Comparison of ENCODE assay signal across 19 cellular contexts in genomic region chr6:143395699-143396098, GRCh38. TPM values are rescaled to one million over a fixed set of nuclear protein-coding genes. Genes with fewer than 3 reads are reported as not detected.
DNase-seq lines count a peak whose midpoint lies in the region; FAIRE-seq and TF ChIP-seq lines count a peak whose summit lies in the region.
"Had no signal": no experiment of that assay in that cellular context is flagged by ENCODE, and none has a peak within 500 bp of the region (broad histone marks: within the 10 kb centered on the region; RNA-seq: fewer than 3 reads in every experiment).

No MANE protein-coding gene starts in this region.

- H3K4me3 ChIP-seq in breast epithelium (no peak overlapping the region), PC-9 (no peak overlapping the region), mammary epithelial cell (replicated peaks in 1 of 3; ENCODE audit: insufficient read depth in 1 of 3, low read depth in 2 of 3, low read length in 3 of 3) (no peak overlapping the region), keratinocyte (ENCODE audit: control insufficient read depth in 2 of 3, extremely low read depth in 1 of 3, insufficient read depth in 2 of 3, low read depth in 1 of 3, low read length in 3 of 3) (no peak overlapping the region), brain microvascular endothelial cell (ENCODE audit: low read depth, low read length) (no peak overlapping the region)
- H3K4me3 ChIP-seq in CD4-positive, alpha-beta memory T cell (ENCODE audit: low read length in 2 of 2): no peak overlapping the region
- H3K4me3 ChIP-seq: A549, BLaER1 had no signal

- no peaks in the 10 kb centered on the region for H3K36me3 ChIP-seq in breast epithelium
- H3K36me3 ChIP-seq in PC-9 (ENCODE audit: low read depth): no peaks in the 10 kb centered on the region
- no peaks in the 10 kb centered on the region for H3K36me3 ChIP-seq in mammary epithelial cell (ENCODE audit: insufficient read depth, low read length)
- H3K36me3 ChIP-seq in keratinocyte (ENCODE audit: control insufficient read depth in 2 of 2, extremely low read depth in 1 of 2, insufficient read depth in 2 of 2, low read length in 2 of 2): no peaks in the 10 kb centered on the region
- H3K36me3 ChIP-seq in CD4-positive, alpha-beta memory T cell (ENCODE audit: insufficient read depth, low read length): no peaks in the 10 kb centered on the region
- H3K36me3 ChIP-seq in brain microvascular endothelial cell (replicated peaks): no peaks in the 10 kb centered on the region
- H3K36me3 ChIP-seq: BLaER1 had no signal

- peaks cover 29% of the 10 kb centered on the region for H3F3A ChIP-seq in PC-9 (ENCODE audit: insufficient read depth, low read depth)

- peaks cover 0 to 6% of the 10 kb centered on the region in 2 donors for H3K4me1 ChIP-seq in breast epithelium
- H3K4me1 ChIP-seq in PC-9 (replicated peaks; ENCODE audit: insufficient read depth): peaks cover 54% of the 10 kb centered on the region
- peaks cover 46% of the 10 kb centered on the region for H3K4me1 ChIP-seq in mammary epithelial cell (ENCODE audit: insufficient read depth, low read length)
- peaks cover 40% of the 10 kb centered on the region for H3K4me1 ChIP-seq in keratinocyte (ENCODE audit: control insufficient read depth, extremely low read depth, insufficient read depth, low read length)
- H3K4me1 ChIP-seq in CD4-positive, alpha-beta memory T cell (ENCODE audit: insufficient read depth, low read length): peaks cover 17% of the 10 kb centered on the region

- in situ Hi-C loops in mammary epithelial cell (cut with MboI; ENCODE audit: low sequenced_read_pairs in 2 of 2) (no loop called here), brain microvascular endothelial cell (cut with HindIII; ENCODE audit: low pct_ligation_motif_present, low sequenced_read_pairs) (no loop called here)

- CTCF ChIA-PET in MCF 10A (lab: Yijun Ruan, JAX): interaction anchor here (0.5 to 2.8 kb wide), 8 partner anchors 23 to 163 kb away, joined by 3 to 22 read pairs (median 8); no protein-coding TSS in a partner anchor
- CTCF ChIA-PET in PC-9 (lab: Charles Lee): no interaction called here
- CTCF ChIA-PET in mammary epithelial cell (lab: Charles Lee; ENCODE audit: low non-redundant PET): no interaction called here
- CTCF ChIA-PET in CD4-positive, alpha-beta memory T cell (lab: Charles Lee; ENCODE audit: partially characterized antibody): interaction anchor here (1.1 kb wide), 1 partner anchor 544 kb away, joined by 3 read pairs; no protein-coding TSS in a partner anchor

- no peaks in the 10 kb centered on the region for H3K9me1 ChIP-seq in keratinocyte (ENCODE audit: control insufficient read depth, extremely low read depth, insufficient read depth, low read length)

- peak overlapping the region; percentile 100 for H3K27ac Mint-ChIP-seq in MCF 10A (ENCODE audit: low read depth, unreplicated experiment)
- H3K27ac Mint-ChIP-seq in CD4-positive, alpha-beta memory T cell: no peak overlapping the region
- H3K27ac Mint-ChIP-seq in activated T-helper 1 cell treated with anti-CD3 and anti-CD28 coated beads, Interleukin-12 subunit alpha, Interleukin-12 subunit beta, Interleukin-2, Interleukin-4 antibody, amounts not matched to agents 30 ng/mL and 10 ng/mL and 1 ng/mL, durations not matched to agents 14 hours and 24 hours and 36 hours: no peak overlapping the region
- H3K27ac Mint-ChIP-seq: CD14-positive monocyte had no signal

- H4K20me1 ChIP-seq in PC-9 (ENCODE audit: insufficient read depth): no peaks in the 10 kb centered on the region
- H4K20me1 ChIP-seq in mammary epithelial cell (ENCODE audit: insufficient read depth, low read length): no peaks in the 10 kb centered on the region
- H4K20me1 ChIP-seq in keratinocyte (ENCODE audit: control insufficient read depth, extremely low read depth, insufficient read depth, low read length): no peaks in the 10 kb centered on the region
- H4K20me1 ChIP-seq: BLaER1 had no signal

- H3K4me3 Mint-ChIP-seq in MCF 10A (ENCODE audit: unreplicated experiment): no peak overlapping the region
- no peak overlapping the region for H3K4me3 Mint-ChIP-seq in CD4-positive, alpha-beta memory T cell
- no peak overlapping the region for H3K4me3 Mint-ChIP-seq in activated T-helper 1 cell treated with anti-CD3 and anti-CD28 coated beads, Interleukin-12 subunit alpha, Interleukin-12 subunit beta, Interleukin-2, Interleukin-4 antibody, amounts not matched to agents 30 ng/mL and 10 ng/mL and 1 ng/mL, durations not matched to agents 14 hours and 24 hours and 36 hours
- H3K4me3 Mint-ChIP-seq: CD14-positive monocyte; CD8-positive, alpha-beta T cell; H9 had no signal

- H3K79me2 ChIP-seq in PC-9 (ENCODE audit: low read depth) (no peaks in the 10 kb centered on the region), mammary epithelial cell (ENCODE audit: insufficient read depth, low read length) (no peaks in the 10 kb centered on the region), keratinocyte (ENCODE audit: control insufficient read depth, insufficient read depth, low read length) (no peaks in the 10 kb centered on the region)

- FAIRE-seq in keratinocyte (lab: Jason Lieb, UNC): no peak
- FAIRE-seq: A549, H1 had no signal

- H3K27me3 Mint-ChIP-seq in MCF 10A (ENCODE audit: insufficient read depth, unreplicated experiment): no peaks in the 10 kb centered on the region
- peaks cover 0 to 2% of the 10 kb centered on the region in 2 donors for H3K27me3 Mint-ChIP-seq in CD4-positive, alpha-beta memory T cell
- peaks cover 4% of the 10 kb centered on the region for H3K27me3 Mint-ChIP-seq in activated T-helper 1 cell treated with anti-CD3 and anti-CD28 coated beads, Interleukin-12 subunit alpha, Interleukin-12 subunit beta, Interleukin-2, Interleukin-4 antibody, amounts not matched to agents 30 ng/mL and 10 ng/mL and 1 ng/mL, durations not matched to agents 14 hours and 24 hours and 36 hours (ENCODE audit: insufficient read depth)

- peaks cover 57% of the 10 kb centered on the region for H3K4me1 Mint-ChIP-seq in MCF 10A (ENCODE audit: insufficient read depth, unreplicated experiment)
- peaks cover 16 to 43% (median 31%) of the 10 kb centered on the region in 4 donors for H3K4me1 Mint-ChIP-seq in CD4-positive, alpha-beta memory T cell
- peaks cover 11% of the 10 kb centered on the region for H3K4me1 Mint-ChIP-seq in activated T-helper 1 cell treated with anti-CD3 and anti-CD28 coated beads, Interleukin-12 subunit alpha, Interleukin-12 subunit beta, Interleukin-2, Interleukin-4 antibody, amounts not matched to agents 30 ng/mL and 10 ng/mL and 1 ng/mL, durations not matched to agents 14 hours and 24 hours and 36 hours (ENCODE audit: low read depth)

- intact Hi-C loops in MCF 10A (cut with micrococcal nuclease): no loop called here
- intact Hi-C loops in breast epithelium (cut with DNase I; ENCODE audit: low total_unique reads): no loop called here
- intact Hi-C loops in PC-9 (cut with micrococcal nuclease; ENCODE audit: unreplicated experiment): loop anchor here (2.0 kb wide), 1 partner anchor 31 kb away; no protein-coding TSS in a partner anchor
- intact Hi-C loops in mammary epithelial cell (cut with micrococcal nuclease): loop anchor here (2.0 kb wide), 2 partner anchors 31 to 125 kb away; no protein-coding TSS in a partner anchor
- intact Hi-C loops in CD4-positive, alpha-beta memory T cell (cut with micrococcal nuclease): no loop called here
- intact Hi-C loops in activated T-helper 1 cell treated with anti-CD3 and anti-CD28 coated beads, Interleukin-12 subunit alpha, Interleukin-12 subunit beta, Interleukin-2, Interleukin-4 antibody, amounts not matched to agents 30 ng/mL and 10 ng/mL and 1 ng/mL, durations not matched to agents 14 hours and 24 hours and 36 hours (cut with micrococcal nuclease): no loop called here

- H2AFZ ChIP-seq in PC-9 (no peak overlapping the region), mammary epithelial cell (ENCODE audit: low read depth, low read length) (peak overlapping the region; percentile 7), keratinocyte (ENCODE audit: control insufficient read depth, low read length) (no peak overlapping the region)

- H3K9me3 ChIP-seq in breast epithelium (no peaks in the 10 kb centered on the region), PC-9 (ENCODE audit: insufficient read depth, low read depth) (no peaks in the 10 kb centered on the region), mammary epithelial cell (replicated peaks; ENCODE audit: insufficient read depth, low read length) (no peaks in the 10 kb centered on the region), keratinocyte (ENCODE audit: control insufficient read depth, low read depth, low read length) (no peaks in the 10 kb centered on the region)
- no peaks in the 10 kb centered on the region for H3K9me3 ChIP-seq in CD4-positive, alpha-beta memory T cell (ENCODE audit: control insufficient read depth in 1 of 2, low read length in 2 of 2)
- H3K9me3 ChIP-seq: A549, BLaER1 had no signal

- peaks cover 7% of the 10 kb centered on the region for H3K9me3 Mint-ChIP-seq in MCF 10A (ENCODE audit: unreplicated experiment)
- no peaks in the 10 kb centered on the region for H3K9me3 Mint-ChIP-seq in CD4-positive, alpha-beta memory T cell
- no peaks in the 10 kb centered on the region for H3K9me3 Mint-ChIP-seq in activated T-helper 1 cell treated with anti-CD3 and anti-CD28 coated beads, Interleukin-12 subunit alpha, Interleukin-12 subunit beta, Interleukin-2, Interleukin-4 antibody, amounts not matched to agents 30 ng/mL and 10 ng/mL and 1 ng/mL, durations not matched to agents 14 hours and 24 hours and 36 hours
- H3K9me3 Mint-ChIP-seq: CD8-positive, alpha-beta T cell; H9 had no signal

- POLR2A ChIA-PET in MCF 10A (lab: Yijun Ruan, JAX): interaction anchor here (0.5 to 9.6 kb wide), 20 partner anchors 9 to 568 kb away, joined by 3 to 402 read pairs (median 5); partner anchors contain the start of genes ADAT2, AIG1, HIVEP2 and PEX3
- POLR2A ChIA-PET in PC-9 (lab: Charles Lee; ENCODE audit: unreplicated experiment): no interaction called here
- POLR2A ChIA-PET in CD4-positive, alpha-beta memory T cell (lab: Charles Lee; ENCODE audit: partially characterized antibody): no interaction called here

- H3K4me2 ChIP-seq in PC-9: peak overlapping the region; percentile 66; the same call in 1 of the 2 replicates
- no peak overlapping the region for H3K4me2 ChIP-seq in mammary epithelial cell (ENCODE audit: insufficient read depth, low read depth, low read length)
- H3K4me2 ChIP-seq in keratinocyte (ENCODE audit: control insufficient read depth, extremely low read depth, insufficient read depth, low read depth, low read length): no peak overlapping the region
- H3K4me2 ChIP-seq: BLaER1 had no signal

- no peaks in the 10 kb centered on the region for H3K9me2 ChIP-seq in PC-9 (ENCODE audit: insufficient read depth)

- H3K27me3 ChIP-seq in breast epithelium: no peaks in the 10 kb centered on the region
- no peaks in the 10 kb centered on the region for H3K27me3 ChIP-seq in PC-9 (ENCODE audit: insufficient read depth, low read depth)
- H3K27me3 ChIP-seq in mammary epithelial cell (ENCODE audit: insufficient read depth, low read length): no peaks in the 10 kb centered on the region
- no peaks in the 10 kb centered on the region for H3K27me3 ChIP-seq in keratinocyte (ENCODE audit: control insufficient read depth, extremely low read depth, insufficient read depth, low read length)
- no peaks in the 10 kb centered on the region for H3K27me3 ChIP-seq in CD4-positive, alpha-beta memory T cell (ENCODE audit: insufficient read depth, low read length)
- H3K27me3 ChIP-seq in brain microvascular endothelial cell (replicated peaks): no peaks in the 10 kb centered on the region
- H3K27me3 ChIP-seq: BLaER1 had no signal

- TF ChIP-seq CTCF in MCF 10A (IDR thresholded peaks at IDR 0.05; ENCODE audit: unreplicated experiment) (no peak), breast epithelium (IDR thresholded peaks at IDR 0.05) (no peak), PC-9 (conservative IDR thresholded peaks at IDR 0.05) (no peak), mammary epithelial cell (conservative IDR thresholded peaks at IDR 0.05 in 1 of 2, IDR thresholded peaks at IDR 0.05 in 1 of 2; ENCODE audit: extremely low read depth in 1 of 2, insufficient read depth in 1 of 2, low read depth in 1 of 2, low read length in 2 of 2) (no peak), keratinocyte (optimal IDR thresholded peaks at IDR 0.05 in 1 of 3, IDR thresholded peaks at IDR 0.05 in 1 of 3, conservative IDR thresholded peaks at IDR 0.05 in 1 of 3; ENCODE audit: extremely low read depth in 1 of 3, insufficient read depth in 2 of 3, low read length in 3 of 3) (no peak), brain microvascular endothelial cell (IDR thresholded peaks at IDR 0.05; ENCODE audit: low read depth, low read length, missing control alignments) (no peak)

- BruUV-seq in MCF 10A (replicated peaks; lab: Mats Ljungman, UMichigan) (no TSS peak), PC-9 (replicated peaks; lab: Mats Ljungman, UMichigan) (no TSS peak), mammary epithelial cell (replicated peaks; lab: Mats Ljungman, UMichigan) (no TSS peak)

- 85% methylated on average over 5 of the region's 5 CpGs for WGBS in mammary epithelial cell (ENCODE audit: low coverage, missing lambda C conversion rate)

- H3K36me3 Mint-ChIP-seq in MCF 10A (ENCODE audit: insufficient read depth, unreplicated experiment): no peaks in the 10 kb centered on the region
- no peaks in the 10 kb centered on the region for H3K36me3 Mint-ChIP-seq in CD4-positive, alpha-beta memory T cell
- H3K36me3 Mint-ChIP-seq in activated T-helper 1 cell treated with anti-CD3 and anti-CD28 coated beads, Interleukin-12 subunit alpha, Interleukin-12 subunit beta, Interleukin-2, Interleukin-4 antibody, amounts not matched to agents 30 ng/mL and 10 ng/mL and 1 ng/mL, durations not matched to agents 14 hours and 24 hours and 36 hours (ENCODE audit: low read depth): no peaks in the 10 kb centered on the region
- H3K36me3 Mint-ChIP-seq: CD14-positive monocyte; CD8-positive, alpha-beta T cell had no signal

- H3K27ac ChIP-seq in breast epithelium (no peak overlapping the region), PC-9 (peak overlapping the region; percentile 90), mammary epithelial cell (ENCODE audit: insufficient read depth, low read depth, low read length) (peak overlapping the region; percentile 97), keratinocyte (ENCODE audit: control insufficient read depth, insufficient read depth, low read length) (peak overlapping the region; percentile 98), brain microvascular endothelial cell (no peak overlapping the region)
- no peak overlapping the region for H3K27ac ChIP-seq in CD4-positive, alpha-beta memory T cell (ENCODE audit: low read depth, low read length)
- H3K27ac ChIP-seq: 22Rv1, BLaER1 had no signal

- no peak overlapping the region for H3K9ac ChIP-seq in mammary epithelial cell (ENCODE audit: insufficient read depth, low read length)
- no peak overlapping the region for H3K9ac ChIP-seq in keratinocyte (ENCODE audit: control insufficient read depth, extremely low read depth, insufficient read depth, low read length)
- H3K9ac ChIP-seq: BLaER1 had no signal

- dilution Hi-C loops in mammary epithelial cell (cut with HindIII; ENCODE audit: low sequenced_read_pairs): no loop called here
- dilution Hi-C loops in keratinocyte (cut with MboI; ENCODE audit: extremely low pct_ligation_motif_present, low sequenced_read_pairs): no loop called here

- no peak for DNase-seq in MCF 10A (ENCODE audit: unreplicated experiment)
- no peak for DNase-seq in breast epithelium (ENCODE audit: low spot score in 2 of 2)
- DNase-seq in PC-9: no peak
- DNase-seq in mammary epithelial cell: no peak
- no peak for DNase-seq in keratinocyte (ENCODE audit: low read depth, low spot score)
- no peak for DNase-seq in CD4-positive, alpha-beta memory T cell
- DNase-seq in activated T-helper 1 cell treated with anti-CD3 and anti-CD28 coated beads, Interleukin-12 subunit alpha, Interleukin-12 subunit beta, Interleukin-2, Interleukin-4 antibody, amounts not matched to agents 30 ng/mL and 10 ng/mL and 1 ng/mL, durations not matched to agents 14 hours and 24 hours and 36 hours (ENCODE audit: low spot score): no peak
- DNase-seq in brain microvascular endothelial cell: no peak
- DNase-seq: AML-193; Calu3; CD8-positive, alpha-beta T cell; DMS79 treated with DMSO at 0.1 percent for 48 hours; GF-D8; H9 had no signal

- no peak for TF ChIP-seq POLR2A in breast epithelium (IDR thresholded peaks at IDR 0.05)

RNA-seq across cellular contexts. Expression of gene ADAT2, which starts 54.8 kb away (rescaled TPM):
- 23.2 and 27.7 TPM in 2 replicates for total RNA-seq in MCF 10A (2022)
- total RNA-seq in breast epithelium: 10 to 100 TPM in 1 of 3 donors, 1 to 10 TPM in 2; 6.9 to 10.2 (median 8.5) TPM
- 5.5 and 6.0 TPM in 2 replicates for total RNA-seq in PC-9 (2021)
- total RNA-seq in mammary epithelial cell: 10 to 100 TPM in 1 of 2 donors, 1 to 10 TPM in 1; 5.7 to 17.6 TPM
- 7.3 TPM for polyA plus RNA-seq in mammary epithelial cell
- polyA minus RNA-seq in mammary epithelial cell: 14.4 TPM
- polyA plus RNA-seq in keratinocyte: 8.0 to 23.1 TPM (median 14.8 TPM) in 3 replicates
- 9.1 TPM for polyA plus RNA-seq in keratinocyte (2011; ENCODE audit: low read depth)
- 2.6 and 5.1 TPM in 2 replicates for polyA plus RNA-seq in keratinocyte (2011; cell fraction: cytosol; rRNA removed)
- polyA plus RNA-seq in keratinocyte (2011; cell fraction: nucleus; rRNA removed): 52.9 and 62.6 TPM in 2 replicates
- 6.7 and 9.4 TPM in 2 replicates for polyA plus RNA-seq in keratinocyte (2012; ENCODE audit: low replicate concordance)
- polyA minus RNA-seq in keratinocyte: 0.85 to 11.7 TPM (median 7.6 TPM) in 3 replicates
- polyA minus RNA-seq in keratinocyte (2011; cell fraction: cytosol; rRNA and poly(A)+ RNA removed): 5.2 TPM
- 8.8 and 16.8 TPM in 2 replicates for polyA minus RNA-seq in keratinocyte (2011; cell fraction: nucleus; rRNA and poly(A)+ RNA removed)
- total RNA-seq in CD4-positive, alpha-beta memory T cell: 10 to 100 TPM; 10.5 to 11.2 TPM
- 1 to 10 TPM in 1 of 2 donors, under 1 TPM in 1; 0.31 to 1.4 TPM for polyA plus RNA-seq in CD4-positive, alpha-beta memory T cell
- total RNA-seq in activated T-helper 1 cell treated with anti-CD3 and anti-CD28 coated beads, Interleukin-12 subunit alpha, Interleukin-12 subunit beta, Interleukin-2, Interleukin-4 antibody, amounts not matched to agents 30 ng/mL and 10 ng/mL and 1 ng/mL, durations not matched to agents 14 hours and 24 hours and 36 hours: 39.0 and 43.6 TPM in 2 replicates

RNA-seq across cellular contexts. Expression of gene PEX3, which starts 54.9 kb away (rescaled TPM):
- total RNA-seq in MCF 10A (2022) (19.8 and 24.3 TPM in 2 replicates), breast epithelium (10 to 100 TPM; 12.0 to 22.0 (median 20.0) TPM), PC-9 (2021) (18.4 and 20.9 TPM in 2 replicates), mammary epithelial cell (10 to 100 TPM; 24.7 to 38.0 TPM)
- polyA plus RNA-seq in mammary epithelial cell (38.7 TPM), keratinocyte (29.4 to 68.1 TPM (median 67.4 TPM) in 3 replicates)
- polyA minus RNA-seq in mammary epithelial cell (65.7 TPM), keratinocyte (13.8 to 33.1 TPM (median 22.5 TPM) in 3 replicates)
- 23.7 TPM for polyA plus RNA-seq in keratinocyte (2011; ENCODE audit: low read depth)
- polyA plus RNA-seq in keratinocyte (2011; cell fraction: cytosol; rRNA removed): 21.1 and 41.2 TPM in 2 replicates
- polyA plus RNA-seq in keratinocyte (2011; cell fraction: nucleus; rRNA removed): 53.1 and 55.4 TPM in 2 replicates
- 23.5 and 25.5 TPM in 2 replicates for polyA plus RNA-seq in keratinocyte (2012; ENCODE audit: low replicate concordance)
- polyA minus RNA-seq in keratinocyte (2011; cell fraction: cytosol; rRNA and poly(A)+ RNA removed): 46.0 TPM
- 33.9 and 55.9 TPM in 2 replicates for polyA minus RNA-seq in keratinocyte (2011; cell fraction: nucleus; rRNA and poly(A)+ RNA removed)
- total RNA-seq in CD4-positive, alpha-beta memory T cell: 10 to 100 TPM; 20.8 to 23.5 TPM
- 10 to 100 TPM; 23.0 to 26.2 TPM for polyA plus RNA-seq in CD4-positive, alpha-beta memory T cell
- total RNA-seq in activated T-helper 1 cell treated with anti-CD3 and anti-CD28 coated beads, Interleukin-12 subunit alpha, Interleukin-12 subunit beta, Interleukin-2, Interleukin-4 antibody, amounts not matched to agents 30 ng/mL and 10 ng/mL and 1 ng/mL, durations not matched to agents 14 hours and 24 hours and 36 hours: 23.6 and 25.0 TPM in 2 replicates

Comparison
In these comparisons a context has a peak if more than half of its experiments do, and no peak if none do; other contexts are left out.
1. H3K27ac ChIP-seq: peak in PC-9 (single experiment), mammary epithelial cell (single experiment) and keratinocyte (single experiment); none in breast epithelium (0 of 2), CD4-positive, alpha-beta memory T cell (single experiment) and brain microvascular endothelial cell (single experiment).
2. CTCF ChIA-PET loops: an anchor here in MCF 10A (0.5 to 2.8 kb wide) and CD4-positive, alpha-beta memory T cell (1.1 kb wide); none called in PC-9 and mammary epithelial cell.
3. intact Hi-C loops: an anchor here in PC-9 (2.0 kb wide) and mammary epithelial cell (2.0 kb wide); none called in MCF 10A, breast epithelium, CD4-positive, alpha-beta memory T cell and activated T-helper 1 cell treated with anti-CD3 and anti-CD28 coated beads, Interleukin-12 subunit alpha, Interleukin-12 subunit beta, Interleukin-2, Interleukin-4 antibody, amounts not matched to agents 30 ng/mL and 10 ng/mL and 1 ng/mL, durations not matched to agents 14 hours and 24 hours and 36 hours.